ENCODE assay signal across 11 cellular contexts in genomic region chr2:15965564-15966019, GRCh38. TPM values are rescaled to one million over a fixed set of nuclear protein-coding genes. Genes with fewer than 3 reads are reported as not detected.
DNase-seq lines count a peak whose midpoint lies in the region; ATAC-seq lines count a peak whose summit lies in the region.
"Had no signal": no experiment of that assay in that cellular context is flagged by ENCODE, and none has a peak within 500 bp of the region (broad histone marks: within the 10 kb centered on the region; RNA-seq: fewer than 3 reads in every experiment).

No MANE protein-coding gene starts in this region.

- H3K27ac ChIP-seq in SK-N-MC = no peak overlapping the region
- H3K27ac ChIP-seq: Peyer's patch had no signal

- H3K4me3 ChIP-seq in SK-N-MC = peak overlapping the region; percentile 64
- H3K4me3 ChIP-seq: Peyer's patch had no signal

- DNase-seq in SK-N-MC (ENCODE audit: low read depth, low spot score) (no peak), activated T-cell treated with anti-CD3 and anti-CD28 coated beads for 4 hours (peak; percentile 56), mesenteric fat pad (ENCODE audit: low spot score) (peak; percentile 74), NOMO-1 treated with dmso at 0.1 percent for 144 hours (lab: John Stamatoyannopoulos, UW; ENCODE audit: unreplicated experiment) (no peak)
- DNase-seq in stimulated activated CD8-positive, alpha-beta memory T cell treated with anti-CD3 and anti-CD28 coated beads, Interleukin-7, amount 100 ng/mL, for 4 hours (ENCODE audit: low read depth in 2 of 2) = peak; percentile 45 to 59
- DNase-seq: DMS 273 treated with DMSO at 0.1 percent for 48 hours, NCI-H1417 treated with DMSO at 0.1 percent for 48 hours had no signal

- ATAC-seq in GM21723 (IDR thresholded peaks at IDR 0.05; ENCODE audit: unreplicated experiment) (no peak), HG03175 (IDR thresholded peaks at IDR 0.05; ENCODE audit: unreplicated experiment) (no peak), HG02610 (IDR thresholded peaks at IDR 0.05; ENCODE audit: unreplicated experiment) (no peak)

- H3K9me3 ChIP-seq in SK-N-MC (ENCODE audit: low read depth, low read length) = no peaks in the 10 kb centered on the region
- H3K9me3 ChIP-seq: Peyer's patch had no signal

- H3K9ac ChIP-seq in SK-N-MC (ENCODE audit: insufficient read length) = peak overlapping the region; percentile 22

- no peaks in the 10 kb centered on the region for H3K36me3 ChIP-seq in SK-N-MC (ENCODE audit: insufficient read depth, low read length)
- H3K36me3 ChIP-seq: Peyer's patch had no signal

RNA-seq across cellular contexts. Expression of gene MYCN, which starts 25.2 kb away (rescaled TPM):
- total RNA-seq in mesenteric fat pad = 0.29 TPM

Comparison
In these comparisons a context has a peak if more than half of its experiments do, and no peak if none do; other contexts are left out.
1. DNase-seq: peak in activated T-cell treated with anti-CD3 and anti-CD28 coated beads for 4 hours (single experiment), mesenteric fat pad (single experiment) and stimulated activated CD8-positive, alpha-beta memory T cell treated with anti-CD3 and anti-CD28 coated beads, Interleukin-7, amount 100 ng/mL, for 4 hours (2 of 2); none in SK-N-MC (single experiment) and NOMO-1 treated with dmso at 0.1 percent for 144 hours (single experiment).